ENCODE assay signal across 22 cellular contexts in the genomic region with DNA sequence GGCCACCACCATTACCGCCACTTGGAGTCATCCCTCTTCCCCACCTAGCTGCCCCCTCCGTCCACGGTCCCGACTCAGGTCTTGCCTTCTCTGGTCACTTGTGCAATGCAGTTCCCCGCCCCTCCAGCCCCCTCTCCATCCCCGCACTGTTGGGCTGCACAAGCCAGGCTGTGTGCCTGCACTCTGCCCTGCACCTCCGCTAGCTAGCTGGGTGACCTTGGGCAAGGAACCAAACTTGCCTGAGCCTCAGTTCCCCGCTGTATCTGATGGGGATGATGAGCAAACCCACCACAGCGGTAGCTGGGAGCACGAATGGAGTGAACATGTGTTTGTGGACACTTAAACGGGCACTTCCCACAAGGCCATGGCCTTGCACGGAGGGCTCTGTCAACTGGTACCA. TPM values are rescaled to one million over a fixed set of nuclear protein-coding genes. Genes with fewer than 3 reads are reported as not detected.
"Had no signal": no experiment of that assay in that cellular context is flagged by ENCODE, and none has a peak within 500 bp of the region (broad histone marks: within the 10 kb centered on the region; RNA-seq: fewer than 3 reads in every experiment).

No MANE protein-coding gene starts in this region.

- FAIRE-seq: RCC 7860 had no signal

- DNase-seq: IMR-90, Kasumi-1, MM.1S, NCI-H1092 treated with DMSO at 0.1 percent for 48 hours, NCI-H1436, NCI-H187, NCI-H2029, NCI-H2081 treated with DMSO at 0.1 percent for 48 hours, NCI-H2171, NCI-H226, NCI-H446, NCI-H510A, NCI-H524 treated with DMSO at 0.1 percent for 48 hours, NCI-H69, NCI-H774, Right ventricle myocardium superior, SIG-M5, SK-N-SH, SW 1271 had no signal

- H3K27ac ChIP-seq: KMS-11, SJSA1 had no signal

- H3K9ac ChIP-seq: KMS-11, SK-N-SH had no signal

- H3K9me3 ChIP-seq: SJSA1, SK-N-SH had no signal

- H3K4me2 ChIP-seq: KMS-11, SK-N-SH had no signal

- H3K4me3 ChIP-seq: SJSA1 had no signal

RNA-seq across cellular contexts. Expression of a gene that starts 6.6 kb away (rescaled TPM):
- polyA plus RNA-seq: IMR-90, SK-N-SH had no signal

RNA-seq across cellular contexts. Expression of a gene that starts 23.6 kb away (rescaled TPM):
- polyA plus RNA-seq: IMR-90, SK-N-SH had no signal

RNA-seq across cellular contexts. Expression of a gene that starts 26.4 kb away (rescaled TPM):
- polyA plus RNA-seq: SK-N-SH had no signal
